Comparison of ENCODE assay signal across 1 cellular context in the genomic region with DNA sequence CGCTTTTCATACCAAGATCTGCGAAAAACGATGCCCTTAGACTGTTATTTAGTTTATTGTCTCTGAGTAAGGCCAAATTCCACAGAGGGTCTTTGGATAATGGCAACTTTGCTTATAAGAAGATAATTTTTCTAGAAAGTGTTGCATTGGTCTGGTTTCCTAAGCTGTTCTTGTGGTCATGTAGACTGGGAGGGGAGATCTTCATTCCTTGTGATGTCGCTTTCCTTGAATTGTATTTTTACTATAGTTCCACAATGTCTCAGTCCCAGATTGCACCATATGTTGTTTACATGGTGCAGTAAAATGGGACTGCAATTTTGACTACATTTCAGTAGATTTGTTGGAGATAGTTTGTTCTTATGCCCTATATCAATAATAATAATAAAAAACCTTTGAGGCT.
TF ChIP-seq lines count a peak whose summit lies in the region.

No MANE protein-coding gene starts in this region.

TF ChIP-seq in H1, 55 proteins besides CTCF, POLR2A, EP300 and RAD21 (continued from another document):
- no peak for TF ChIP-seq CEBPB (IDR thresholded peaks at IDR 0.05; ENCODE audit: low read depth, low read length)
- no peak for TF ChIP-seq CTBP2 (IDR thresholded peaks at IDR 0.05; ENCODE audit: borderline replicate concordance, insufficient read depth, insufficient read length, low read length)
- no peak for TF ChIP-seq EZH2 (IDR thresholded peaks at IDR 0.05; ENCODE audit: low read depth, low read length, severe bottlenecking)
- TF ChIP-seq SP1 (IDR thresholded peaks at IDR 0.05; ENCODE audit: low read depth, low read length) = no peak
- TF ChIP-seq JUND (IDR thresholded peaks at IDR 0.05; ENCODE audit: low read length) = no peak
- no peak for TF ChIP-seq GABPA (IDR thresholded peaks at IDR 0.05; ENCODE audit: borderline replicate concordance, insufficient read depth, low read length)
- TF ChIP-seq, protein P1, sequence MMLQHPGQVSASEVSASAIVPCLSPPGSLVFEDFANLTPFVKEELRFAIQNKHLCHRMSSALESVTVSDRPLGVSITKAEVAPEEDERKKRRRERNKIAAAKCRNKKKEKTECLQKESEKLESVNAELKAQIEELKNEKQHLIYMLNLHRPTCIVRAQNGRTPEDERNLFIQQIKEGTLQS (IDR thresholded peaks at IDR 0.05; ENCODE audit: insufficient read depth, low read depth, low read length) = no peak
- TF ChIP-seq SP4 (IDR thresholded peaks at IDR 0.05; ENCODE audit: low read length) = no peak
